Comparison of ENCODE assay signal across 21 cellular contexts in genomic region chr3:143634427-143634826, GRCh38.
"Had no signal": no experiment of that assay in that cellular context is flagged by ENCODE, and none has a peak within 500 bp of the region (broad histone marks: within the 10 kb centered on the region; RNA-seq: fewer than 3 reads in every experiment).

No MANE protein-coding gene starts in this region.

- H3K9me3 ChIP-seq: SJSA1 had no signal

- ATAC-seq: HepG2 had no signal

- H3K27me3 ChIP-seq: SJSA1 had no signal

- H3K4me3 ChIP-seq: SJSA1, SK-N-MC had no signal

- H3K4me1 ChIP-seq: SJSA1 had no signal

- H3K36me3 ChIP-seq: SJSA1 had no signal

- FAIRE-seq: HepG2, RCC 7860 had no signal

- DNase-seq: IMR-90, Karpas-422, KG1, MM.1S, NCI-H1092 treated with DMSO at 0.1 percent for 48 hours, NCI-H1436, NCI-H187, NCI-H2081 treated with DMSO at 0.1 percent for 48 hours, NCI-H2171, NCI-H226, NCI-H510A, NCI-H524 treated with DMSO at 0.1 percent for 48 hours, NCI-H69, NCI-H774, Right ventricle myocardium superior, RPMI8226, SIG-M5 had no signal
